19 cellular contexts compared by ENCODE assay signal in the genomic region with DNA sequence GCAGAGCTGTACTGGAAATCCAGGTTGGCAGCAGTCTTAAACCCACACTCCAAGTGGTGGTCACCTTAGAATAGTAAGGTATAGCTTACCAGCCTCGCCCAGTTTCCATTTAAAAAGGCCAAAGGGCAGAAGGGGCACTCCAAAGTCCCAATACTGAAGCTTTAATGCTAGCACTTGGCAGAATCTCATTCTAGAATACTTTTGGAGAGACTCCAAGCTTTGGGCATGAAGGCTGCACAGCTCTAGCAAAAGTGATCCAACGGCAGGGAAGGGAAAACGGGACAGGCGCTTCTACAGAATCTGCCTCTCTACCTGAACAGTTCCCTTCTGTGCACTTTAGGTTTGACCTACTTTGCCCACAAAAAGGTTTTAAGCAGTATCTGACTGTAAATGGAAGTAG. TPM values are rescaled to one million over a fixed set of nuclear protein-coding genes. Genes with fewer than 3 reads are reported as not detected.
DNase-seq lines count a peak whose midpoint lies in the region; ATAC-seq and TF ChIP-seq lines count a peak whose summit lies in the region.
"Had no signal": no experiment of that assay in that cellular context is flagged by ENCODE, and none has a peak within 500 bp of the region (broad histone marks: within the 10 kb centered on the region; RNA-seq: fewer than 3 reads in every experiment).

No MANE protein-coding gene starts in this region.

- H3K36me3 Mint-ChIP-seq in endodermal cell (ENCODE audit: low read depth) = peaks cover 15% of the 10 kb centered on the region

- DNase-seq in HL-60 (ENCODE audit: low read depth in 1 of 2, low spot score in 1 of 2) (no peak), mammary epithelial cell (no peak), left lobe of liver (ENCODE audit: low spot score) (peak; percentile 61), stomach (no peak), CD1c-positive myeloid dendritic cell (ENCODE audit: extremely low spot score) (no peak), glomerular visceral epithelial cell (ENCODE audit: extremely low spot score) (no peak), endodermal cell (no peak)
- no peak for DNase-seq in effector CD8-positive, alpha-beta T cell (lab: John Stamatoyannopoulos, UW)
- DNase-seq: activated CD4-positive, alpha-beta T cell treated with anti-CD3 and anti-CD28 coated beads for 1 hour; activated naive CD4-positive, alpha-beta T cell treated with anti-CD3 and anti-CD28 coated beads, Interleukin-2, amount 50 U/mL, for 16 hours; BE2C; central memory CD4-positive, alpha-beta T cell; DMS53; kidney glomerular epithelial cell; naive B cell; NCI-H2081; NCI-H774; testis had no signal

- H2AFZ ChIP-seq in mammary epithelial cell (ENCODE audit: low read depth, low read length) = no peak overlapping the region

- intact Hi-C loops in mammary epithelial cell (cut with micrococcal nuclease) (loop anchor here (5.0 kb wide), 1 partner anchor 42 kb away; no protein-coding TSS in a partner anchor), stomach (cut with DNase I; ENCODE audit: low total_unique reads) (no loop called here)

- no peak overlapping the region for H3K4me3 Mint-ChIP-seq in endodermal cell

- H3K4me1 ChIP-seq in mammary epithelial cell (ENCODE audit: insufficient read depth, low read length) = peaks cover 24% of the 10 kb centered on the region
- H3K4me1 ChIP-seq in stomach = peaks cover 56 to 98% (median 83%) of the 10 kb centered on the region in 4 donors
- no peaks in the 10 kb centered on the region for H3K4me1 ChIP-seq in endodermal cell (ENCODE audit: control insufficient read depth, insufficient read depth, low read length)
- H3K4me1 ChIP-seq: BE2C had no signal

- in situ Hi-C loops in mammary epithelial cell (cut with MboI; ENCODE audit: low sequenced_read_pairs in 2 of 2) = no loop called here

- peak overlapping the region; percentile 12 for H3K4me2 ChIP-seq in mammary epithelial cell (ENCODE audit: insufficient read depth, low read depth, low read length)

- no peak overlapping the region for H3K27ac Mint-ChIP-seq in endodermal cell

- no TSS peak for BruUV-seq in mammary epithelial cell (replicated peaks; lab: Mats Ljungman, UMichigan)

- H3K9me3 ChIP-seq in mammary epithelial cell (replicated peaks; ENCODE audit: insufficient read depth, low read length) = no peaks in the 10 kb centered on the region
- no peaks in the 10 kb centered on the region for H3K9me3 ChIP-seq in stomach
- peaks cover 8% of the 10 kb centered on the region for H3K9me3 ChIP-seq in endodermal cell (ENCODE audit: control insufficient read depth, low read length)
- H3K9me3 ChIP-seq: BE2C, psoas muscle, testis had no signal

- H3K27ac ChIP-seq in HL-60 (replicated peaks) (peak overlapping the region; percentile 47), mammary epithelial cell (ENCODE audit: insufficient read depth, low read depth, low read length) (peak overlapping the region; percentile 51), stomach (peak overlapping the region; percentile 2 to 80 (median 71)), endodermal cell (ENCODE audit: low read depth, low read length) (no peak overlapping the region)
- H3K27ac ChIP-seq: psoas muscle had no signal

- H3K9me3 Mint-ChIP-seq in endodermal cell = peaks cover 6% of the 10 kb centered on the region

- H3K27me3 Mint-ChIP-seq in endodermal cell (ENCODE audit: insufficient read depth) = no peaks in the 10 kb centered on the region
- H3K27me3 Mint-ChIP-seq: naive B cell had no signal

- no peak for TF ChIP-seq EP300 in stomach (IDR thresholded peaks at IDR 0.05)

- H3K4me1 Mint-ChIP-seq in endodermal cell = peaks cover 21% of the 10 kb centered on the region

- H3K36me3 ChIP-seq in mammary epithelial cell (ENCODE audit: insufficient read depth, low read length) = no peaks in the 10 kb centered on the region
- H3K36me3 ChIP-seq in stomach = peaks cover 0 to 7% (median 0%) of the 10 kb centered on the region in 4 donors
- peaks cover 15% of the 10 kb centered on the region for H3K36me3 ChIP-seq in endodermal cell (ENCODE audit: control insufficient read depth, insufficient read depth, low read length)
- H3K36me3 ChIP-seq: BE2C had no signal

- no peak overlapping the region for H3K9ac ChIP-seq in mammary epithelial cell (ENCODE audit: insufficient read depth, low read length)
- H3K9ac ChIP-seq in endodermal cell (ENCODE audit: extremely low read depth, low read length, poor library complexity, severe bottlenecking) = no peak overlapping the region

- CTCF ChIA-PET in mammary epithelial cell (lab: Charles Lee; ENCODE audit: low non-redundant PET) = no interaction called here

- TF ChIP-seq POLR2A in stomach (IDR thresholded peaks at IDR 0.05) = no peak

- peak; percentile 55 for ATAC-seq in left lobe of liver

- 57% methylated on average over 4 of the region's 4 CpGs for WGBS in mammary epithelial cell (ENCODE audit: low coverage, missing lambda C conversion rate)
- WGBS in stomach, 5 donors = 31 to 57% (median 45%) methylated on average over 4 of the region's 4 CpGs
- WGBS in endodermal cell (ENCODE audit: insufficient coverage in 1 of 2, insufficient read length in 1 of 2), 2 experiments = 94 to 100% methylated on average over 1 to 4 of the region's 4 CpGs

- TF ChIP-seq CTCF in HL-60 (IDR thresholded peaks at IDR 0.05; ENCODE audit: insufficient read depth, low read length) (no peak), mammary epithelial cell (conservative IDR thresholded peaks at IDR 0.05 in 1 of 2, IDR thresholded peaks at IDR 0.05 in 1 of 2; ENCODE audit: extremely low read depth in 1 of 2, insufficient read depth in 1 of 2, low read depth in 1 of 2, low read length in 2 of 2) (no peak), stomach (IDR thresholded peaks at IDR 0.05) (no peak), endodermal cell (conservative IDR thresholded peaks at IDR 0.05) (no peak)

- peaks cover 96% of the 10 kb centered on the region for H3K79me2 ChIP-seq in mammary epithelial cell (ENCODE audit: insufficient read depth, low read length)

- no peaks in the 10 kb centered on the region for H3K27me3 ChIP-seq in HL-60 (ENCODE audit: insufficient read depth, poor library complexity, severe bottlenecking)
- H3K27me3 ChIP-seq in mammary epithelial cell (ENCODE audit: insufficient read depth, low read length) = no peaks in the 10 kb centered on the region
- no peaks in the 10 kb centered on the region for H3K27me3 ChIP-seq in stomach
- H3K27me3 ChIP-seq in endodermal cell (ENCODE audit: control insufficient read depth, insufficient read depth, low read length, poor library complexity, severe bottlenecking) = no peaks in the 10 kb centered on the region
- H3K27me3 ChIP-seq: BE2C, testis had no signal

- dilution Hi-C loops in mammary epithelial cell (cut with HindIII; ENCODE audit: low sequenced_read_pairs) = loop anchor here (5.0 kb wide), 1 partner anchor 103 kb away; no protein-coding TSS in a partner anchor

- H3K4me3 ChIP-seq in HL-60 (replicated peaks; ENCODE audit: insufficient read depth, low read length) (no peak overlapping the region), mammary epithelial cell (replicated peaks in 1 of 3; ENCODE audit: insufficient read depth in 1 of 3, low read depth in 2 of 3, low read length in 3 of 3) (no peak overlapping the region), stomach (no peak overlapping the region), endodermal cell (ENCODE audit: low read length) (no peak overlapping the region)
- H3K4me3 ChIP-seq: psoas muscle, testis had no signal

- H4K20me1 ChIP-seq in mammary epithelial cell (ENCODE audit: insufficient read depth, low read length) = peaks cover 4% of the 10 kb centered on the region

RNA-seq across cellular contexts. Expression of a gene that starts 19.7 kb away (rescaled TPM):
- total RNA-seq in mammary epithelial cell (10 to 100 TPM; 42.5 to 43.2 TPM), left lobe of liver (13.5 TPM), stomach (10 to 100 TPM; 28.6 to 46.8 (median 36.5) TPM), endodermal cell (10 to 100 TPM; 31.6 to 38.1 TPM)
- polyA plus RNA-seq in mammary epithelial cell (19.9 TPM), stomach (10 to 100 TPM in 1 of 3 donors, 1 to 10 TPM in 2; 8.0 to 14.8 (median 9.4) TPM)
- polyA minus RNA-seq in mammary epithelial cell = 35.4 TPM
- polyA plus RNA-seq in endodermal cell (2013, experiment 1 of 2) = 17.8 TPM
- 18.9 TPM for polyA plus RNA-seq in endodermal cell (2013, experiment 2 of 2)
